ENCODE assay signal across 8 cellular contexts in the genomic region with DNA sequence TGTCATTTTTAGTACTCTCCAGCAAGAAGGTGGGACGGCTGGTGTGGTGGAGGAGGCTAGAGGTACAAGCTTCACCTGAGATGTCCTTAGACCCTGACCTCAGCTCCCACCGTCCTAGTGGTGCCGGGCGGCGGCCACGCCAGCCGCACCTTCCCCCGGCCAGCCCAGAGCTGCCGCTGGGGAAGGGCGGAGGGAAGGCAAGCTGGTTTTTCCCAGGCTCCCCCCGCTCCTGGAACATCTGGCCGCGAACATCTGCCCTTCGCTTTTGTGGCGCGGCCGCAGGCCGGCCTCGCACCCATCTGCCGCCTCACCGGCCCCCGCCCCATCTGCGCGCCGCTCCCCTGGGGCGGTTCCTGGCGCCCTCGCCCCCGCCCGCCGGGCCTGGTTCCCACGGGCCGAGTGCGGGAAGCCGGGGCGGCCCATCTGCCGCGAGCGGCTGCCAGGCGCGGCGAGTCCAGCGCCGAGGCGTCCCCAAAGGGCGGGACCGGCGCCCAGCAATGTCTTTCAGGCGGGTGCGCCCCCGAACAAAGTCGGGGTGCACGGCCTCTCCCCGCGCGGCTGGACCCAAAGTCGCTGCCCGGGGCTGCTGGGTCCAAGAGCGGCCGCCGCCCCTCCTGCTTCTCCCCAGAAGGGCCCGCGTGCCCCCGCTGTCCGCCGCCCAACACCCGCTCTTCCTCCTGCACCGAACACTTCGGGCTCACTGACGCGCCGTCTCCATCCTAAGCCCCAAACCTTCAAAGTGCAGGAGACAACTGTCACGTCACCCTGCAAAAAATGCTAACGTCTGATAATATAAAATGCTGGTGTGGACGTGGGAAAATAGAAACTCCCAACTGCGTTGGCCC. TPM values are rescaled to one million over a fixed set of nuclear protein-coding genes. Genes with fewer than 3 reads are reported as not detected.
DNase-seq lines count a peak whose midpoint lies in the region; ATAC-seq and TF ChIP-seq lines count a peak whose summit lies in the region.

No MANE protein-coding gene starts in this region.

- H3K4me3 ChIP-seq in A673 (ENCODE audit: low read depth, low read length, poor library complexity, severe bottlenecking) (peak overlapping the region; percentile 52), sigmoid colon (peak overlapping the region; percentile 26 to 59 (median 48))

- no peak for TF ChIP-seq POLR2A in sigmoid colon (IDR thresholded peaks at IDR 0.05)

- POLR2A ChIA-PET in A673 (lab: Charles Lee; ENCODE audit: low non-redundant PET) = no interaction called here

- no peak for TF ChIP-seq EP300 in sigmoid colon (IDR thresholded peaks at IDR 0.05)

- intact Hi-C loops in A673 (cut with micrococcal nuclease; ENCODE audit: unreplicated experiment) = no loop called here
- intact Hi-C loops in left cardiac atrium (cut with DNase I) = no loop called here
- intact Hi-C loops in sigmoid colon (cut with DNase I) = no loop called here

- H3K4me1 ChIP-seq in A673 (ENCODE audit: insufficient read depth, low read length, poor library complexity, severe bottlenecking) = peaks cover 10% of the 10 kb centered on the region
- peaks cover 0 to 14% (median 12%) of the 10 kb centered on the region in 4 donors for H3K4me1 ChIP-seq in sigmoid colon

- H3K9me3 Mint-ChIP-seq in activated T-helper 17 cell treated with anti-CD3 and anti-CD28 coated beads, Interleukin-2, amount 50 U/mL, for 72 hours = no peaks in the 10 kb centered on the region

- H3K9me3 ChIP-seq in A673 (ENCODE audit: low read depth, low read length, poor library complexity, severe bottlenecking) = no peaks in the 10 kb centered on the region
- H3K9me3 ChIP-seq in sigmoid colon = no peaks in the 10 kb centered on the region

- H3K4me3 Mint-ChIP-seq in activated T-helper 17 cell treated with anti-CD3 and anti-CD28 coated beads, Interleukin-2, amount 50 U/mL, for 72 hours = peak overlapping the region; percentile 77

- H3K27me3 ChIP-seq in A673 (replicated peaks; ENCODE audit: insufficient read depth, low read depth, low read length, poor library complexity) (no peaks in the 10 kb centered on the region), sigmoid colon (peaks cover 0 to 7% (median 5%) of the 10 kb centered on the region in 3 donors)

- peaks cover 8% of the 10 kb centered on the region for H3K36me3 Mint-ChIP-seq in activated T-helper 17 cell treated with anti-CD3 and anti-CD28 coated beads, Interleukin-2, amount 50 U/mL, for 72 hours (ENCODE audit: low read depth)

- peaks cover 16% of the 10 kb centered on the region for H3K27me3 Mint-ChIP-seq in activated T-helper 17 cell treated with anti-CD3 and anti-CD28 coated beads, Interleukin-2, amount 50 U/mL, for 72 hours

- no peak for DNase-seq in A673 (ENCODE audit: low spot score)
- DNase-seq in left cardiac atrium = peak; percentile 74
- DNase-seq in sigmoid colon = no peak
- no peak for DNase-seq in SK-N-DZ (ENCODE audit: low spot score)
- no peak for DNase-seq in SKM-1 treated with dmso at 0.1 percent for 144 hours (lab: John Stamatoyannopoulos, UW; ENCODE audit: unreplicated experiment)
- no peak for DNase-seq in Ammon's horn (ENCODE audit: low spot score)

- ATAC-seq in GM19463 (IDR thresholded peaks at IDR 0.05; ENCODE audit: unreplicated experiment) (peak; percentile 54), left cardiac atrium (peak; percentile 92 to 94)
- peak; percentile 40 for ATAC-seq in activated T-helper 17 cell treated with anti-CD3 and anti-CD28 coated beads, Interleukin-2, amount 50 U/mL, for 72 hours (replicated peaks)

- H3K4me1 Mint-ChIP-seq in activated T-helper 17 cell treated with anti-CD3 and anti-CD28 coated beads, Interleukin-2, amount 50 U/mL, for 72 hours = peaks cover 6% of the 10 kb centered on the region

- H3K36me3 ChIP-seq in A673 (ENCODE audit: insufficient read depth, low read length, poor library complexity, severe bottlenecking) (no peaks in the 10 kb centered on the region), sigmoid colon (no peaks in the 10 kb centered on the region)

- TF ChIP-seq CTCF in A673 (conservative IDR thresholded peaks at IDR 0.05; ENCODE audit: low read depth, low read length) = no peak
- TF ChIP-seq CTCF in sigmoid colon (IDR thresholded peaks at IDR 0.05) = no peak

- no TSS peak for BruUV-seq in A673 (replicated peaks; lab: Mats Ljungman, UMichigan)

- no peak overlapping the region for H3K27ac Mint-ChIP-seq in activated T-helper 17 cell treated with anti-CD3 and anti-CD28 coated beads, Interleukin-2, amount 50 U/mL, for 72 hours

- WGBS in sigmoid colon, 2 donors = 5% methylated on average over 76 of the region's 76 CpGs

- CTCF ChIA-PET in A673 (lab: Charles Lee) = no interaction called here

- H3K27ac ChIP-seq in A673 (ENCODE audit: low read depth, low read length, poor library complexity, severe bottlenecking) (peak overlapping the region; percentile 57), sigmoid colon (peak overlapping the region; percentile 63 to 84 (median 68))

RNA-seq across cellular contexts. Expression of gene ID1, which starts 17.3 kb away (rescaled TPM):
- total RNA-seq in A673 (2021) = 24.6 and 39.3 TPM in 2 replicates
- 1 to 10 TPM; 2.9 to 5.3 TPM for total RNA-seq in activated T-helper 17 cell treated with anti-CD3 and anti-CD28 coated beads, Interleukin-2, amount 50 U/mL, for 72 hours
- total RNA-seq in left cardiac atrium = 100 to 1,000 TPM; 103 to 222 TPM
- 100 to 1,000 TPM; 111 to 230 (median 147) TPM for total RNA-seq in sigmoid colon
- 100 to 1,000 TPM; 329 to 368 (median 342) TPM for polyA plus RNA-seq in sigmoid colon
- 97.4 and 104 TPM in 2 replicates for polyA plus RNA-seq in SK-N-DZ (2014; cell fraction: cytosol; rRNA removed)
- 170 and 208 TPM in 2 replicates for polyA plus RNA-seq in SK-N-DZ (2014; cell fraction: nucleus; rRNA removed)

RNA-seq across cellular contexts. Expression of gene COX4I2, which starts 49.9 kb away (rescaled TPM):
- total RNA-seq in A673 (2021) (not detected in 2 replicates), left cardiac atrium (10 to 100 TPM; 11.4 to 12.6 TPM), sigmoid colon (1 to 10 TPM in 1 of 4 donors, not detected in 3; 1.1 TPM)
- total RNA-seq in activated T-helper 17 cell treated with anti-CD3 and anti-CD28 coated beads, Interleukin-2, amount 50 U/mL, for 72 hours = not detected
- polyA plus RNA-seq in sigmoid colon = 1 to 10 TPM in 2 of 3 donors, not detected in 1; 1.4 to 3.0 TPM
- 6.6 and 10.3 TPM in 2 replicates for polyA plus RNA-seq in SK-N-DZ (2014; cell fraction: cytosol; rRNA removed)
- polyA plus RNA-seq in SK-N-DZ (2014; cell fraction: nucleus; rRNA removed) = 1.2 and 1.3 TPM in 2 replicates

Comparison
In these comparisons a context has a peak if more than half of its experiments do, and no peak if none do; other contexts are left out.
1. ATAC-seq: peak in every context shown above with its lines; median percentile 93 in left cardiac atrium; 54 in GM19463; 40 in activated T-helper 17 cell treated with anti-CD3 and anti-CD28 coated beads, Interleukin-2, amount 50 U/mL, for 72 hours.
2. RNA of gene COX4I2, which starts 49.9 kb away (total RNA-seq): 11.4 to 12.6 TPM in left cardiac atrium; 1.1 TPM in sigmoid colon, not detected in A673 and not detected in activated T-helper 17 cell treated with anti-CD3 and anti-CD28 coated beads, Interleukin-2, amount 50 U/mL, for 72 hours; every median in the first group is over 4 times any median in the second.